In the genomic region with DNA sequence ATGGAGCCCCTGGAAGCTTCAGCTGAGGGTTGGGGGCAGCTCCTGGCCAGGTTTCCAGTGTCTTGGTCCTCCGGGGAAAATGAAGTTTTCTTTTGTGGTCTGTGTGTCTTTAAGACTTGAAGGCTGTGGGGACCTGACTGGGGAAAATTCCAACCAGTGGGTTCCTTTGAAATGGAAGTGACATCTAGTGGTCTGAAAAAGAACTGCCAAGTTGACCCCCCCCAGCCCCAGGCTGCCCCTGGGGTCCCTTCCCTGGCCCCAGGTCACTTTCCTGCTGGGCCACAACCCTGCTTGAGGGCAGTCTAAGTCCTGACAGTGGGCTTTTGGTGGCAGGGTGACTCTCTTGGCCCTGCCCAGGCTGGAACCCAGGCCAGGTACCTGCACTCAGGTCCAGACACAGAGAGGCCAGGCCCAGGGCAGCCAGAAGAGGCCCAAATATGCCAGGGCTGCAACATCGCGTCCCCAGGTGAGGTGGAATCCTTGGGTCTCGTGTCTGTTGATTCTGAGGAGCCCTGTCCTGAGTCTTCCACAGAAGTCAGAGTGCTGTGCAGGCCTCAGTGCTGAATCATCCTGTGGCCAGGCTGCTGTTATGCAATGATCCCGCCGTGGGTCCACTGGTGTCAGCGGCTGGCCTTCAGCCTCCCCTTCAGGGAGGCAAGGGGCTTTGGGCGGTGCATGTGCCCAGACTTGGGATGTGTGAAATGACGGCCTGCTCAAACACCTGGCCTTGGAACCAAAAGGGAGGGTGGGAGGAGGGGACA, we compare ENCODE assay signal across 9 cellular contexts.
DNase-seq lines count a peak whose midpoint lies in the region; ATAC-seq and TF ChIP-seq lines count a peak whose summit lies in the region.
"Had no signal": no experiment of that assay in that cellular context is flagged by ENCODE, and none has a peak within 500 bp of the region (broad histone marks: within the 10 kb centered on the region; RNA-seq: fewer than 3 reads in every experiment).

No MANE protein-coding gene starts in this region.

- no peak overlapping the region for H3K27ac Mint-ChIP-seq in stimulated activated effector memory CD8-positive, alpha-beta T cell treated with anti-CD3 and anti-CD28 coated beads, Interleukin-12 subunit alpha, Interleukin-12 subunit beta, amount 100 ng/mL, for 72 hours

- peak overlapping the region; percentile 62 for H4K5ac ChIP-seq in IMR-90 (ENCODE audit: low read depth, low read length)

- H3K4me2 ChIP-seq in DOHH2 (ENCODE audit: low read length) = no peak overlapping the region
- peak overlapping the region; percentile 4; the same call in 1 of the 2 replicates for H3K4me2 ChIP-seq in IMR-90 (ENCODE audit: low read depth, low read length)

- in situ Hi-C loops in IMR-90 (cut with MboI; ENCODE audit: low sequenced_read_pairs) = no loop called here

- peak; percentile 77 for ATAC-seq in IMR-90 (ENCODE audit: low read depth)
- ATAC-seq in stimulated activated effector memory CD8-positive, alpha-beta T cell treated with anti-CD3 and anti-CD28 coated beads, Interleukin-12 subunit alpha, Interleukin-12 subunit beta, amount 100 ng/mL, for 72 hours = peak; percentile 20
- no peak for ATAC-seq in HG03354 (IDR thresholded peaks at IDR 0.05; ENCODE audit: poor library complexity, severe bottlenecking, unreplicated experiment)
- no peak for ATAC-seq in GM21529 (IDR thresholded peaks at IDR 0.05; ENCODE audit: unreplicated experiment)

- intact Hi-C loops in IMR-90 (cut with micrococcal nuclease) = loop anchor here (2.0 kb wide), 1 partner anchor 68 kb away; a partner anchor contains a TSS

- peak overlapping the region; percentile 74 for H2AFZ ChIP-seq in IMR-90 (replicated peaks; ENCODE audit: low read length, poor library complexity)

- H3K9me2 ChIP-seq in DOHH2 (replicated peaks; ENCODE audit: control insufficient read depth, low read length) = no peaks in the 10 kb centered on the region

- H3K27me3 ChIP-seq in DOHH2 (ENCODE audit: control insufficient read depth, low read length) = peaks cover 14% of the 10 kb centered on the region; the same call in 1 of the 2 replicates
- H3K27me3 ChIP-seq in IMR-90 (ENCODE audit: control insufficient read depth, insufficient read depth, low read length) = peaks cover 5% of the 10 kb centered on the region; the same call in 1 of the 2 replicates
- H3K27me3 ChIP-seq in WERI-Rb-1 (ENCODE audit: insufficient read depth, low read depth, severe bottlenecking) = no peaks in the 10 kb centered on the region
- no peaks in the 10 kb centered on the region for H3K27me3 ChIP-seq in right atrium auricular region

- no peak overlapping the region for H3K4me3 Mint-ChIP-seq in stimulated activated effector memory CD8-positive, alpha-beta T cell treated with anti-CD3 and anti-CD28 coated beads, Interleukin-12 subunit alpha, Interleukin-12 subunit beta, amount 100 ng/mL, for 72 hours

- 15% methylated on average over 6 of the region's 9 CpGs; no CpG with 5 or more reads in 1 of the 2 experiments for whole genome bisulfite sequencing in IMR-90 (ENCODE audit: extremely low coverage in 2 of 2, insufficient read length in 1 of 2), 2 experiments

- peak overlapping the region; percentile 95; the same call in 2 of the 3 replicates for H2BK15ac ChIP-seq in IMR-90 (ENCODE audit: low read depth, low read length)

- H3K27ac ChIP-seq in DOHH2 (ENCODE audit: low read depth, low read length) (no peak overlapping the region), IMR-90 (ENCODE audit: insufficient read depth, low read length) (peak overlapping the region; percentile 39), WERI-Rb-1 (no peak overlapping the region), right atrium auricular region (no peak overlapping the region)
- H3K27ac ChIP-seq: skin epidermis had no signal

- CTCF ChIA-PET in IMR-90 (lab: Yijun Ruan, JAX) = no interaction called here

- DNase-seq in IMR-90 (peak; percentile 81), WERI-Rb-1 (peak; percentile 64), right atrium auricular region (ENCODE audit: low spot score) (peak; percentile 83), GM19238 (ENCODE audit: insufficient read length, low spot score) (no peak)
- DNase-seq in stimulated activated effector memory CD8-positive, alpha-beta T cell treated with anti-CD3 and anti-CD28 coated beads, Interleukin-12 subunit alpha, Interleukin-12 subunit beta, amount 100 ng/mL, for 72 hours (ENCODE audit: low spot score in 2 of 2) = no peak

- POLR2A ChIA-PET in IMR-90 (lab: Charles Lee; ENCODE audit: unreplicated experiment) = no interaction called here

- H2BK120ac ChIP-seq in IMR-90 (ENCODE audit: low read depth, low read length) = peak overlapping the region; percentile 94

- no peaks in the 10 kb centered on the region for H4K20me1 ChIP-seq in DOHH2 (ENCODE audit: control insufficient read depth, insufficient read depth, low read depth, low read length)
- peaks cover 9% of the 10 kb centered on the region; the same call in 1 of the 2 replicates for H4K20me1 ChIP-seq in IMR-90 (ENCODE audit: insufficient read depth, low read length)

- no peaks in the 10 kb centered on the region for H3K79me1 ChIP-seq in IMR-90 (ENCODE audit: low read depth in 1 of 2, low read length in 2 of 2)

- H3K23ac ChIP-seq in IMR-90 (ENCODE audit: low read depth, low read length) = 0 out of 2 replicates have a peak overlapping the region, but pooled peaks have one; percentile 62

- H4K91ac ChIP-seq in IMR-90 (ENCODE audit: insufficient read depth, low read depth, low read length) = peak overlapping the region; percentile 88

- H4K8ac ChIP-seq in IMR-90 (ENCODE audit: low read depth in 2 of 2, low read length in 2 of 2) = peak overlapping the region in 1 of 2 experiments; percentile 80; a peak in 3 of 4 replicates

- peak overlapping the region; percentile 95 for H2AK5ac ChIP-seq in IMR-90 (ENCODE audit: low read depth, low read length)

- H3K14ac ChIP-seq in IMR-90 (replicated peaks; ENCODE audit: low read depth, low read length) = peak overlapping the region; percentile 64; the same call in 1 of the 2 replicates

- H2BK5ac ChIP-seq in IMR-90 (ENCODE audit: low read depth, low read length, poor library complexity, severe bottlenecking) = peak overlapping the region; percentile 59

- no peaks in the 10 kb centered on the region for H3K9me3 Mint-ChIP-seq in stimulated activated effector memory CD8-positive, alpha-beta T cell treated with anti-CD3 and anti-CD28 coated beads, Interleukin-12 subunit alpha, Interleukin-12 subunit beta, amount 100 ng/mL, for 72 hours

- H3K56ac ChIP-seq in IMR-90 (ENCODE audit: extremely low read depth, insufficient read depth, low read length) = no peak overlapping the region

- no peaks in the 10 kb centered on the region for H3K79me2 ChIP-seq in DOHH2 (ENCODE audit: control insufficient read depth, low read length)

- TF ChIP-seq POLR2A in IMR-90 (IDR thresholded peaks at IDR 0.05; ENCODE audit: low read depth, low read length) = no peak

- peaks cover 4% of the 10 kb centered on the region for H3K4me1 Mint-ChIP-seq in stimulated activated effector memory CD8-positive, alpha-beta T cell treated with anti-CD3 and anti-CD28 coated beads, Interleukin-12 subunit alpha, Interleukin-12 subunit beta, amount 100 ng/mL, for 72 hours

- peak overlapping the region; percentile 94 for H2AK9ac ChIP-seq in IMR-90 (replicated peaks; ENCODE audit: low read depth, low read length, poor library complexity)

- peak overlapping the region; percentile 10; the same call in 1 of the 2 replicates for H3K9ac ChIP-seq in IMR-90 (ENCODE audit: low read depth, low read length)

- peak; percentile 44 for TF ChIP-seq RAD21 in IMR-90 (IDR thresholded peaks at IDR 0.05; ENCODE audit: low read length)

- TF ChIP-seq CTCF in DOHH2 (IDR thresholded peaks at IDR 0.05; ENCODE audit: low read depth, low read length, poor library complexity, severe bottlenecking) (peak; percentile 40), IMR-90 (conservative IDR thresholded peaks at IDR 0.05; ENCODE audit: low read depth, low read length) (peak; percentile 55), WERI-Rb-1 (IDR thresholded peaks at IDR 0.05; ENCODE audit: low read depth, low read length) (peak; percentile 83), right atrium auricular region (IDR thresholded peaks at IDR 0.05) (peak in 1 of 2 donors; percentile 57)

- H3K36me3 Mint-ChIP-seq in stimulated activated effector memory CD8-positive, alpha-beta T cell treated with anti-CD3 and anti-CD28 coated beads, Interleukin-12 subunit alpha, Interleukin-12 subunit beta, amount 100 ng/mL, for 72 hours = no peaks in the 10 kb centered on the region

- H3K18ac ChIP-seq in IMR-90 (ENCODE audit: low read depth, low read length) = peak overlapping the region; percentile 70

- H3K4me1 ChIP-seq in DOHH2 (ENCODE audit: control insufficient read depth, low read length) (no peaks in the 10 kb centered on the region), IMR-90 (ENCODE audit: control insufficient read depth, insufficient read depth, low read length) (peaks cover 37% of the 10 kb centered on the region), right atrium auricular region (no peaks in the 10 kb centered on the region)

- no TSS peak for BruUV-seq in IMR-90 (replicated peaks; lab: Mats Ljungman, UMichigan)

- peaks cover 27% of the 10 kb centered on the region; the same call in 1 of the 2 replicates for H3K9me1 ChIP-seq in IMR-90 (ENCODE audit: insufficient read depth, low read length)

- H3F3A ChIP-seq in DOHH2 (ENCODE audit: control insufficient read depth, insufficient read depth) = no peaks in the 10 kb centered on the region

- H3K4ac ChIP-seq in IMR-90 (ENCODE audit: low read depth, low read length) = peak overlapping the region; percentile 90

- H2BK20ac ChIP-seq in IMR-90 (ENCODE audit: low read depth, low read length) = peak overlapping the region; percentile 78

- dilution Hi-C loops in IMR-90 (cut with HindIII; ENCODE audit: low sequenced_read_pairs, unreplicated experiment) = no loop called here

- H3K4me3 ChIP-seq in DOHH2 (ENCODE audit: low read length) (no peak overlapping the region), IMR-90 (ENCODE audit: insufficient read depth, low read depth, low read length) (no peak overlapping the region), WERI-Rb-1 (ENCODE audit: low read depth, low read length) (no peak overlapping the region), right atrium auricular region (no peak overlapping the region)
- H3K4me3 ChIP-seq: skin epidermis had no signal

- H3K36me3 ChIP-seq in DOHH2 (ENCODE audit: control insufficient read depth, low read length) = no peaks in the 10 kb centered on the region
- H3K36me3 ChIP-seq in IMR-90 (ENCODE audit: control insufficient read depth, insufficient read depth, low read length) = no peaks in the 10 kb centered on the region
- no peaks in the 10 kb centered on the region for H3K36me3 ChIP-seq in WERI-Rb-1
- no peaks in the 10 kb centered on the region for H3K36me3 ChIP-seq in right atrium auricular region

- no peaks in the 10 kb centered on the region for H3K9me3 ChIP-seq in DOHH2 (ENCODE audit: control insufficient read depth, insufficient read depth, low read length)
- H3K9me3 ChIP-seq in IMR-90 (ENCODE audit: control insufficient read depth, insufficient read depth, low read length) = no peaks in the 10 kb centered on the region
- no peaks in the 10 kb centered on the region for H3K9me3 ChIP-seq in WERI-Rb-1 (ENCODE audit: severe bottlenecking)
- H3K9me3 ChIP-seq in right atrium auricular region = no peaks in the 10 kb centered on the region

TF ChIP-seq in IMR-90, 13 proteins besides CTCF, POLR2A, EP300 and RAD21 (continues in another document):
- TF ChIP-seq BHLHE40 (IDR thresholded peaks at IDR 0.05; ENCODE audit: low read depth, low read length) = peak; percentile 77

Comparison
In these comparisons a context has a peak if more than half of its experiments do, and no peak if none do; other contexts are left out.
1. ATAC-seq: peak in IMR-90 (single experiment) and stimulated activated effector memory CD8-positive, alpha-beta T cell treated with anti-CD3 and anti-CD28 coated beads, Interleukin-12 subunit alpha, Interleukin-12 subunit beta, amount 100 ng/mL, for 72 hours (single experiment); none in HG03354 (single experiment) and GM21529 (single experiment).
2. DNase-seq: peak in IMR-90 (single experiment), WERI-Rb-1 (single experiment) and right atrium auricular region (single experiment); none in stimulated activated effector memory CD8-positive, alpha-beta T cell treated with anti-CD3 and anti-CD28 coated beads, Interleukin-12 subunit alpha, Interleukin-12 subunit beta, amount 100 ng/mL, for 72 hours (0 of 2) and GM19238 (single experiment).